In the genomic region with DNA sequence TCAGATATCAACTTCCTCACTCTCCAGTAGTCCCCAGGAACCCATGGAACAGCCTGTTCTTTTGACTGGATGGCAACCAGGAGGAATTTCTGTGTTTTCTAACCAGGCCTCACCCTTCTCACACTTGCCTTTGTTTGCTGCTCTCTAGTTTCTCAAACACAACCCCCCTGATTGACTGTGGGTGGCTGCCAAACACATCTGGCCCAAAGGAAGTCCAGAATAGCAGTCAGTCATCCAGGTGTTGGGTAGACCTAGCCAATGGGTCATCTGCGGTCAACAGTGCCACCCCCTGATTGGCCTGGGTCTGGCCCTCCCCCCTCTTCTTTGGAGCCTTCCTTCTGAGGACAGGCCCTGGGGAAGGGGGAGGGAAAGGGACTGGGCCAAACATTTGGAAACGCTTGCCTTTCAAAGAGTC, we compare ENCODE assay signal across 21 cellular contexts. TPM values are rescaled to one million over a fixed set of nuclear protein-coding genes. Genes with fewer than 3 reads are reported as not detected.
A peak's percentile ranks its signal among the peaks of the same experiment; 100 is the strongest.
DNase-seq lines count a peak whose midpoint lies in the region; ATAC-seq and TF ChIP-seq lines count a peak whose summit lies in the region.
"Had no signal": no experiment of that assay in that cellular context is flagged by ENCODE, and none has a peak within 500 bp of the region (broad histone marks: within the 10 kb centered on the region; RNA-seq: fewer than 3 reads in every experiment).

No MANE protein-coding gene starts in this region.

- H3K4me1 ChIP-seq in right atrium auricular region: no peaks in the 10 kb centered on the region

- H3K27ac ChIP-seq in right atrium auricular region: no peak overlapping the region
- H3K27ac ChIP-seq: 22Rv1, GM23248 had no signal

- no peak overlapping the region for H3K4me3 ChIP-seq in right atrium auricular region
- H3K4me3 ChIP-seq: BLaER1 treated with 17β-estradiol and CSF1 and Interleukin-3, amounts not matched to agents 10 nM and 100 nM; GM12878; GM23248; MG63 had no signal

- no peaks in the 10 kb centered on the region for H3K9me3 ChIP-seq in right atrium auricular region
- H3K9me3 ChIP-seq: MG63 had no signal

- no peaks in the 10 kb centered on the region for H3K36me3 ChIP-seq in right atrium auricular region
- H3K36me3 ChIP-seq: BLaER1 treated with 17β-estradiol and CSF1 and Interleukin-3, amounts not matched to agents 10 nM and 100 nM; MG63 had no signal

- TF ChIP-seq CTCF in right atrium auricular region (IDR thresholded peaks at IDR 0.05): no peak

- ATAC-seq in Right ventricle myocardium inferior (peak; percentile 79), left ventricle myocardium superior (peak; percentile 85), sciatic nerve (peak; percentile 96), HG03432 (IDR thresholded peaks at IDR 0.05; ENCODE audit: unreplicated experiment) (no peak)
- ATAC-seq: GM12878, Panc1 had no signal

- DNase-seq in Right ventricle myocardium inferior (ENCODE audit: missing footprints) (no peak), right atrium auricular region (ENCODE audit: low spot score) (no peak), left ventricle myocardium superior (peak; percentile 30), sciatic nerve (ENCODE audit: low spot score) (peak; percentile 68), NCI-H2171 (lab: John Stamatoyannopoulos, UW) (no peak), OCI-M1 (lab: John Stamatoyannopoulos, UW) (no peak), SIG-M5 (lab: John Stamatoyannopoulos, UW) (no peak)
- DNase-seq: CD4-positive, alpha-beta memory T cell; DND-41; GM23248; H9; HFFc6; NCI-H1417; NCI-H187 treated with DMSO at 0.1 percent for 48 hours; NCI-H2107 had no signal

- intact Hi-C loops in Right ventricle myocardium inferior (cut with DNase I) (no loop called here), left ventricle myocardium superior (cut with micrococcal nuclease) (no loop called here), sciatic nerve (cut with DNase I) (no loop called here)

- H3K27me3 ChIP-seq in right atrium auricular region: no peaks in the 10 kb centered on the region
- H3K27me3 ChIP-seq: BLaER1 treated with 17β-estradiol and CSF1 and Interleukin-3, amounts not matched to agents 10 nM and 100 nM; MG63 had no signal

RNA-seq across cellular contexts. Expression of a gene that starts 53.7 kb away (rescaled TPM):
- total RNA-seq in Right ventricle myocardium inferior (2.7 TPM), right atrium auricular region (1 to 10 TPM; 1.4 to 2.9 TPM), left ventricle myocardium superior (4.1 TPM), sciatic nerve (7.5 TPM)
- total RNA-seq: CD4-positive, alpha-beta memory T cell; H9 had no signal

Comparison
In these comparisons a context has a peak if more than half of its experiments do, and no peak if none do; other contexts are left out.
1. DNase-seq: peak in left ventricle myocardium superior (single experiment) and sciatic nerve (single experiment); none in Right ventricle myocardium inferior (single experiment), right atrium auricular region (single experiment), NCI-H2171 (single experiment), OCI-M1 (single experiment) and SIG-M5 (single experiment).